Comparison of ENCODE assay signal across 1 cellular context in the genomic region with DNA sequence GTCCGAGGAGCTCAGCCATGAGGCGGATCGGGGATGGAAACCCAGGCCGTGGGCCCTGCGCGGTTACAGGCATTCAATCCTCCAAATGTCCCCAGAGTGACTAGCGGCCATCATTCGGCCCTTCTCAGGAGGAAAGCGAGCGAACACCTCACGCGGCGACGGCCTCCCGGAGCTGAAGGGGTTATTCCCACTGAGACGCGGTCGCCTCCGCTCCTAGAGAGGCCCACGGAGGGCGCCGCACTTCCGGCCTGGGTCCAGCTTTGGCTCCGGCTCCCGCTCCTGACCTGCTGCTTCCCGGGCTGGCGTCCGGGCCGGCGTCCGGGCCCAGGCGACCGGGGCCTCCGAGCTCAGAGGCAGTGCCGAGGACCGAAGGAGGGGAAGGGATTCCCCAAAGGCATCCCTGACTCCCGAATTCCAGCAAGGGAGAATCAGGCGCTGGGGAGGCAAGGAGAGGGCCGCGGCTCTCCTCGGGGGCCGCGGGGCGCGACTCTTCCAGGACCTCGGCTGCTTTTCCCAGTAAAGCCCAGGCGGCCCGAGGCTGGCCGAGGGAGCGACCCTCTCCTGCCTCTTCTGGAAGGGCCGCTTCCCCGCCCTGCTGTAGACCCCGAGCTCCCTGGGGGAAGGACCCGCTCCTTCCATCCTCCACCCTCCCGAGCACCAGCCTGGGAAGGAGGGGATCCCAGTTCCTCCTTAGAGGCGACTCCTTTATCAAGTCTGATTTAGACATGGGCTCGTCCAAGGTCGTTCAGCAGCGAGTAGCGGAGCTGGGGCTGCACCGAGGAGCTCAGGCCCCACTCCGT.
TF ChIP-seq lines count a peak whose summit lies in the region.

No MANE protein-coding gene starts in this region.

TF ChIP-seq in HepG2, 621 proteins besides CTCF, POLR2A, EP300 and RAD21 (continued from another document):
- TF ChIP-seq ZBTB14 (CRISPR knock-in tag; IDR thresholded peaks at IDR 0.05) = peak; percentile 85
- TF ChIP-seq ZBTB7A (CRISPR knock-in tag; IDR thresholded peaks at IDR 0.05) = peak; percentile 85; the same call in 1 of the 2 replicates
- TF ChIP-seq ZBTB3 (CRISPR knock-in tag; IDR thresholded peaks at IDR 0.05; ENCODE audit: borderline replicate concordance, low read depth) = peak; percentile 94; the same call in 1 of the 2 replicates
- peak; percentile 43; the same call in 1 of the 2 replicates for TF ChIP-seq ZMYM4 (CRISPR knock-in tag; IDR thresholded peaks at IDR 0.05)
- TF ChIP-seq ZNF768 (CRISPR knock-in tag; IDR thresholded peaks at IDR 0.05) = peak; percentile 99
- TF ChIP-seq, protein P1, sequence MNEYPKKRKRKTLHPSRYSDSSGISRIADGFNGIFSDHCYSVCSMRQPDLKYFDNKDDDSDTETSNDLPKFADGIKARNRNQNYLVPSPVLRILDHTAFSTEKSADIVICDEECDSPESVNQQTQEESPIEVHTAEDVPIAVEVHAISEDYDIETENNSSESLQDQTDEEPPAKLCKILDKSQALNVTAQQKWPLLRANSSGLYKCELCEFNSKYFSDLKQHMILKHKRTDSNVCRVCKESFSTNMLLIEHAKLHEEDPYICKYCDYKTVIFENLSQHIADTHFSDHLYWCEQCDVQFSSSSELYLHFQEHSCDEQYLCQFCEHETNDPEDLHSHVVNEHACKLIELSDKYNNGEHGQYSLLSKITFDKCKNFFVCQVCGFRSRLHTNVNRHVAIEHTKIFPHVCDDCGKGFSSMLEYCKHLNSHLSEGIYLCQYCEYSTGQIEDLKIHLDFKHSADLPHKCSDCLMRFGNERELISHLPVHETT (CRISPR knock-in tag; conservative IDR thresholded peaks at IDR 0.05) = peak; percentile 89
- 0 out of 2 replicates have a peak, but pooled peaks have one; percentile 13 for TF ChIP-seq ZNF644 (CRISPR knock-in tag; IDR thresholded peaks at IDR 0.05; ENCODE audit: low read depth)
- TF ChIP-seq TOE1 (CRISPR knock-in tag; IDR thresholded peaks at IDR 0.05) = peak; percentile 44; the same call in 1 of the 2 replicates
- TF ChIP-seq ATF7 (IDR thresholded peaks at IDR 0.05) = no peak
- peak; percentile 84 for TF ChIP-seq ATF7 (CRISPR knock-in tag; IDR thresholded peaks at IDR 0.05)
- TF ChIP-seq, protein P2, sequence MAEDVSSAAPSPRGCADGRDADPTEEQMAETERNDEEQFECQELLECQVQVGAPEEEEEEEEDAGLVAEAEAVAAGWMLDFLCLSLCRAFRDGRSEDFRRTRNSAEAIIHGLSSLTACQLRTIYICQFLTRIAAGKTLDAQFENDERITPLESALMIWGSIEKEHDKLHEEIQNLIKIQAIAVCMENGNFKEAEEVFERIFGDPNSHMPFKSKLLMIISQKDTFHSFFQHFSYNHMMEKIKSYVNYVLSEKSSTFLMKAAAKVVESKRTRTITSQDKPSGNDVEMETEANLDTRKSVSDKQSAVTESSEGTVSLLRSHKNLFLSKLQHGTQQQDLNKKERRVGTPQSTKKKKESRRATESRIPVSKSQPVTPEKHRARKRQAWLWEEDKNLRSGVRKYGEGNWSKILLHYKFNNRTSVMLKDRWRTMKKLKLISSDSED (CRISPR knock-in tag; IDR thresholded peaks at IDR 0.05) = no peak
- peak; percentile 80 for TF ChIP-seq SIN3B (IDR thresholded peaks at IDR 0.05; ENCODE audit: low read length)
- no peak for TF ChIP-seq TGIF2 (CRISPR knock-in tag; IDR thresholded peaks at IDR 0.05)
- TF ChIP-seq MAZ (IDR thresholded peaks at IDR 0.05; ENCODE audit: borderline replicate concordance, low read depth, low read length) = peak; percentile 85
- TF ChIP-seq MAZ (CRISPR knock-in tag; IDR thresholded peaks at IDR 0.05; ENCODE audit: low read depth) = peak; percentile 96
- no peak for TF ChIP-seq NBN (conservative IDR thresholded peaks at IDR 0.05)
- TF ChIP-seq ARID2 (CRISPR knock-in tag; IDR thresholded peaks at IDR 0.05; ENCODE audit: borderline replicate concordance) = no peak
- TF ChIP-seq, protein P3, sequence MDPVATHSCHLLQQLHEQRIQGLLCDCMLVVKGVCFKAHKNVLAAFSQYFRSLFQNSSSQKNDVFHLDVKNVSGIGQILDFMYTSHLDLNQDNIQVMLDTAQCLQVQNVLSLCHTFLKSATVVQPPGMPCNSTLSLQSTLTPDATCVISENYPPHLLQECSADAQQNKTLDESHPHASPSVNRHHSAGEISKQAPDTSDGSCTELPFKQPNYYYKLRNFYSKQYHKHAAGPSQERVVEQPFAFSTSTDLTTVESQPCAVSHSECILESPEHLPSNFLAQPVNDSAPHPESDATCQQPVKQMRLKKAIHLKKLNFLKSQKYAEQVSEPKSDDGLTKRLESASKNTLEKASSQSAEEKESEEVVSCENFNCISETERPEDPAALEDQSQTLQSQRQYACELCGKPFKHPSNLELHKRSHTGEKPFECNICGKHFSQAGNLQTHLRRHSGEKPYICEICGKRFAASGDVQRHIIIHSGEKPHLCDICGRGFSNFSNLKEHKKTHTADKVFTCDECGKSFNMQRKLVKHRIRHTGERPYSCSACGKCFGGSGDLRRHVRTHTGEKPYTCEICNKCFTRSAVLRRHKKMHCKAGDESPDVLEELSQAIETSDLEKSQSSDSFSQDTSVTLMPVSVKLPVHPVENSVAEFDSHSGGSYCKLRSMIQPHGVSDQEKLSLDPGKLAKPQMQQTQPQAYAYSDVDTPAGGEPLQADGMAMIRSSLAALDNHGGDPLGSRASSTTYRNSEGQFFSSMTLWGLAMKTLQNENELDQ (CRISPR knock-in tag; IDR thresholded peaks at IDR 0.05; ENCODE audit: borderline replicate concordance) = 0 out of 2 replicates have a peak, but pooled peaks have one; percentile 63
- peak; percentile 51 for TF ChIP-seq SRY (CRISPR knock-in tag; IDR thresholded peaks at IDR 0.05)
- TF ChIP-seq ZNF737 (CRISPR knock-in tag; IDR thresholded peaks at IDR 0.05; ENCODE audit: borderline replicate concordance) = peak; percentile 91
- peak; percentile 53 for TF ChIP-seq CBX1 (IDR thresholded peaks at IDR 0.05; ENCODE audit: low read depth)
- peak; percentile 99 for TF ChIP-seq TSC22D2 (CRISPR knock-in tag; IDR thresholded peaks at IDR 0.05; ENCODE audit: borderline replicate concordance)
- no peak for TF ChIP-seq HNRNPH1 (optimal IDR thresholded peaks at IDR 0.05; ENCODE audit: low read depth, low read length)
- TF ChIP-seq, protein P4, sequence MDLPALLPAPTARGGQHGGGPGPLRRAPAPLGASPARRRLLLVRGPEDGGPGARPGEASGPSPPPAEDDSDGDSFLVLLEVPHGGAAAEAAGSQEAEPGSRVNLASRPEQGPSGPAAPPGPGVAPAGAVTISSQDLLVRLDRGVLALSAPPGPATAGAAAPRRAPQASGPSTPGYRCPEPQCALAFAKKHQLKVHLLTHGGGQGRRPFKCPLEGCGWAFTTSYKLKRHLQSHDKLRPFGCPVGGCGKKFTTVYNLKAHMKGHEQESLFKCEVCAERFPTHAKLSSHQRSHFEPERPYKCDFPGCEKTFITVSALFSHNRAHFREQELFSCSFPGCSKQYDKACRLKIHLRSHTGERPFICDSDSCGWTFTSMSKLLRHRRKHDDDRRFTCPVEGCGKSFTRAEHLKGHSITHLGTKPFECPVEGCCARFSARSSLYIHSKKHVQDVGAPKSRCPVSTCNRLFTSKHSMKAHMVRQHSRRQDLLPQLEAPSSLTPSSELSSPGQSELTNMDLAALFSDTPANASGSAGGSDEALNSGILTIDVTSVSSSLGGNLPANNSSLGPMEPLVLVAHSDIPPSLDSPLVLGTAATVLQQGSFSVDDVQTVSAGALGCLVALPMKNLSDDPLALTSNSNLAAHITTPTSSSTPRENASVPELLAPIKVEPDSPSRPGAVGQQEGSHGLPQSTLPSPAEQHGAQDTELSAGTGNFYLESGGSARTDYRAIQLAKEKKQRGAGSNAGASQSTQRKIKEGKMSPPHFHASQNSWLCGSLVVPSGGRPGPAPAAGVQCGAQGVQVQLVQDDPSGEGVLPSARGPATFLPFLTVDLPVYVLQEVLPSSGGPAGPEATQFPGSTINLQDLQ (CRISPR knock-in tag; IDR thresholded peaks at IDR 0.05) = peak; percentile 96
- TF ChIP-seq NCOA2 (CRISPR knock-in tag; IDR thresholded peaks at IDR 0.05) = peak; percentile 62; the same call in 1 of the 2 replicates
- TF ChIP-seq NR0B2 (CRISPR knock-in tag; IDR thresholded peaks at IDR 0.05) = peak; percentile 57; the same call in 1 of the 2 replicates
- TF ChIP-seq, protein P5, sequence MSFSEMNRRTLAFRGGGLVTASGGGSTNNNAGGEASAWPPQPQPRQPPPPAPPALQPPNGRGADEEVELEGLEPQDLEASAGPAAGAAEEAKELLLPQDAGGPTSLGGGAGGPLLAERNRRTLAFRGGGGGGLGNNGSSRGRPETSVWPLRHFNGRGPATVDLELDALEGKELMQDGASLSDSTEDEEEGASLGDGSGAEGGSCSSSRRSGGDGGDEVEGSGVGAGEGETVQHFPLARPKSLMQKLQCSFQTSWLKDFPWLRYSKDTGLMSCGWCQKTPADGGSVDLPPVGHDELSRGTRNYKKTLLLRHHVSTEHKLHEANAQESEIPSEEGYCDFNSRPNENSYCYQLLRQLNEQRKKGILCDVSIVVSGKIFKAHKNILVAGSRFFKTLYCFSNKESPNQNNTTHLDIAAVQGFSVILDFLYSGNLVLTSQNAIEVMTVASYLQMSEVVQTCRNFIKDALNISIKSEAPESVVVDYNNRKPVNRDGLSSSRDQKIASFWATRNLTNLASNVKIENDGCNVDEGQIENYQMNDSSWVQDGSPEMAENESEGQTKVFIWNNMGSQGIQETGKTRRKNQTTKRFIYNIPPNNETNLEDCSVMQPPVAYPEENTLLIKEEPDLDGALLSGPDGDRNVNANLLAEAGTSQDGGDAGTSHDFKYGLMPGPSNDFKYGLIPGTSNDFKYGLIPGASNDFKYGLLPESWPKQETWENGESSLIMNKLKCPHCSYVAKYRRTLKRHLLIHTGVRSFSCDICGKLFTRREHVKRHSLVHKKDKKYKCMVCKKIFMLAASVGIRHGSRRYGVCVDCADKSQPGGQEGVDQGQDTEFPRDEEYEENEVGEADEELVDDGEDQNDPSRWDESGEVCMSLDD (CRISPR knock-in tag; IDR thresholded peaks at IDR 0.05; ENCODE audit: borderline replicate concordance) = peak; percentile 75; the same call in 1 of the 2 replicates
